ENCODE assay signal across 8 cellular contexts in the genomic region with DNA sequence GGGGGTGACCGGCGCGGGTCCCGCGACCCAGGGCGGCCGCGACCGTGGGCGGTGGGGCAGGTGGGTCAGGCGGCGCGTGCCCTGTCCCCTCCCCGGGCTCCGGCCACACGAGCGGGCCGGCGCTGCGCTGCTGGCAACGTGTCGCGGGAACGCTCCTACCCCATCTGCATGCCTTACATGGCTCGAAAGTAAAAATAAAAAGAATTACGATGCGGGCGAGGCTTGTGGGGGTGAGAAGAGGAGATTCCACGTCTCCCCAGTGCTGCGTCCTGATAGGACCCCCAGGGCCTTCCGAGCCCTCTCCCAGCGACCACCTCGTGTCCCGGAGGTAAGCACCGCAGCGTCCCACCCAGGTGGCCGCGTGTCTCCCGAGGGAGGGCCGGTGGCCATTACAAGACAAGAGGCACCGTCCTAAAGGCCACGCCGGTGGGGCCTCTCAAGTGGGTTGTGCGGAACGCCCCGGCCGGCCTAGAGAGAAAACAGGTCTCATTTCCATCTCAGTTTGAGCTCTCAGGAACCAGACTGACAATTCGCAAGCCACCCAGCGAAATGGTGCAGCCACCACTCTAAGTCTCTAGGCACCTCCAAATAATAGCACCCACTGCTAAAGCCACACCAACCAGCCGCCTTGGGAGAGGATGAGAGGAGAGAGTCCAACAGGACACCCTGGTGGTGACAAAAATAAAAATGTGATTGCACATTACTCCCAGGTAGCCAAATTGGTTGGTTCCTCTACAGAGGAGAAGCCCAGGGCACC. TPM values are rescaled to one million over a fixed set of nuclear protein-coding genes. Genes with fewer than 3 reads are reported as not detected.
A peak's percentile ranks its signal among the peaks of the same experiment; 100 is the strongest.
DNase-seq lines count a peak whose midpoint lies in the region; ATAC-seq and TF ChIP-seq lines count a peak whose summit lies in the region.

No MANE protein-coding gene starts in this region.

- H3K4me1 ChIP-seq in gastroesophageal sphincter = peaks cover 3 to 51% (median 3%) of the 10 kb centered on the region in 3 donors
- H3K4me1 ChIP-seq in urinary bladder (ENCODE audit: insufficient read depth) = no peaks in the 10 kb centered on the region

- H3K36me3 ChIP-seq in gastroesophageal sphincter = no peaks in the 10 kb centered on the region
- H3K36me3 ChIP-seq in urinary bladder (ENCODE audit: insufficient read depth) = no peaks in the 10 kb centered on the region

- no peaks in the 10 kb centered on the region for H3K27me3 ChIP-seq in gastroesophageal sphincter

- H3K27ac ChIP-seq in RWPE1 (peak overlapping the region; percentile 89), gastroesophageal sphincter (peak overlapping the region; percentile 78 to 99 (median 96)), urinary bladder (ENCODE audit: low read depth) (peak overlapping the region; percentile 90)

- 0% methylated on average over 2 of the region's 50 CpGs; no CpG with 5 or more reads in 1 of the 2 donors for WGBS in gastroesophageal sphincter (ENCODE audit: low coverage in 1 of 2), 2 donors
- WGBS in urinary bladder = 2% methylated on average over 50 of the region's 50 CpGs

- no peaks in the 10 kb centered on the region for H3K9me3 ChIP-seq in gastroesophageal sphincter

- TF ChIP-seq EP300 in gastroesophageal sphincter (IDR thresholded peaks at IDR 0.05) = no peak

- TF ChIP-seq CTCF in RWPE1 (conservative IDR thresholded peaks at IDR 0.05; ENCODE audit: low read depth) (peak; percentile 56), gastroesophageal sphincter (IDR thresholded peaks at IDR 0.05) (peak; percentile 26 to 72 (median 64)), omental fat pad (IDR thresholded peaks at IDR 0.05) (no peak)

- ATAC-seq in GM21447 (IDR thresholded peaks at IDR 0.05; ENCODE audit: unreplicated experiment) (peak; percentile 59), gastroesophageal sphincter (peak; percentile 64), omental fat pad (ENCODE audit: low FRiP score) (peak; percentile 49)

- peak; percentile 85 for DNase-seq in DMS79 treated with DMSO at 0.1 percent for 48 hours (lab: John Stamatoyannopoulos, UW)
- DNase-seq in HuH-7.5 (ENCODE audit: low spot score) = peak; percentile 59
- no peak for DNase-seq in RWPE1 (ENCODE audit: low spot score)
- DNase-seq in activated effector memory CD4-positive, alpha-beta T cell treated with anti-CD3 and anti-CD28 coated beads, Interleukin-2, amount 50 U/mL, for 16 hours = peak; percentile 82
- DNase-seq in omental fat pad (ENCODE audit: low spot score) = no peak

- CTCF ChIA-PET in RWPE1 (lab: Yijun Ruan, JAX) = interaction anchor here (0.6 kb wide), 1 partner anchor 236 kb away, joined by 3 read pairs; no protein-coding TSS in a partner anchor

- POLR2A ChIA-PET in RWPE1 (lab: Yijun Ruan, JAX; ENCODE audit: low non-redundant PET) = no interaction called here

- H3K4me3 ChIP-seq in gastroesophageal sphincter (peak overlapping the region; percentile 45 to 96), urinary bladder (ENCODE audit: low read depth, low read length) (peak overlapping the region; percentile 99)

- TF ChIP-seq POLR2A in gastroesophageal sphincter (IDR thresholded peaks at IDR 0.05) = no peak

RNA-seq across cellular contexts. Expression of a gene that starts 0.6 kb away (rescaled TPM):
- 100 to 1,000 TPM; 116 to 172 (median 136) TPM for total RNA-seq in gastroesophageal sphincter
- 100 to 1,000 TPM in 3 of 4 donors, 10 to 100 TPM in 1; 91.7 to 207 (median 125) TPM for total RNA-seq in omental fat pad
- total RNA-seq in urinary bladder = 38.5 TPM
- 64.7 TPM for polyA plus RNA-seq in urinary bladder

Comparison
In these comparisons a context has a peak if more than half of its experiments do, and no peak if none do; other contexts are left out.
1. DNase-seq: peak in DMS79 treated with DMSO at 0.1 percent for 48 hours (single experiment), HuH-7.5 (single experiment) and activated effector memory CD4-positive, alpha-beta T cell treated with anti-CD3 and anti-CD28 coated beads, Interleukin-2, amount 50 U/mL, for 16 hours (single experiment); none in RWPE1 (single experiment) and omental fat pad (single experiment).
2. CTCF ChIP-seq: peak in RWPE1 (single experiment) and gastroesophageal sphincter (4 of 4); none in omental fat pad (0 of 3).
3. Peak in every context shown above with its lines, with median percentiles within 50 percentile points of each other: ATAC-seq and H3K27ac ChIP-seq.